In genomic region chr14:30214014-30214413, GRCh38 we compare ENCODE assay signal across 15 cellular contexts.
DNase-seq lines count a peak whose midpoint lies in the region; ATAC-seq and TF ChIP-seq lines count a peak whose summit lies in the region.
"Had no signal": no experiment of that assay in that cellular context is flagged by ENCODE, and none has a peak within 500 bp of the region (broad histone marks: within the 10 kb centered on the region; RNA-seq: fewer than 3 reads in every experiment).

No MANE protein-coding gene starts in this region.

- intact Hi-C loops in Right ventricle myocardium inferior (cut with DNase I), result loop anchor here (2.0 to 5.0 kb wide), 2 partner anchors 663 to 1462 kb away; no protein-coding TSS in a partner anchor

- peak; percentile 45 for DNase-seq in ELR (ENCODE audit: low read depth)
- peak; percentile 65 for DNase-seq in NCI-H69 (lab: John Stamatoyannopoulos, UW)
- DNase-seq in choroid plexus epithelial cell (ENCODE audit: low read depth), result peak; percentile 57
- DNase-seq in omental fat pad (ENCODE audit: low spot score), result no peak
- no peak for DNase-seq in NCI-H774 (lab: John Stamatoyannopoulos, UW)
- DNase-seq in effector CD8-positive, alpha-beta T cell (lab: John Stamatoyannopoulos, UW), result no peak
- DNase-seq in Right ventricle myocardium inferior (ENCODE audit: missing footprints), result no peak
- DNase-seq: activated CD4-positive, alpha-beta memory T cell treated with anti-CD3 and anti-CD28 coated beads, Interleukin-2, amount 10 ng/mL, durations not matched to agents 7 days and 5 days; activated gamma-delta T cell; heart left ventricle; left ventricle myocardium inferior; T1000 had no signal

- TF ChIP-seq CTCF in choroid plexus epithelial cell (conservative IDR thresholded peaks at IDR 0.05; ENCODE audit: low read depth, low read length) (no peak), omental fat pad (IDR thresholded peaks at IDR 0.05) (no peak)

- ATAC-seq in omental fat pad (ENCODE audit: low FRiP score) (peak; percentile 70), esophagus mucosa (no peak), Right ventricle myocardium inferior (no peak)
- ATAC-seq: natural killer cell treated with Interleukin-12 subunit alpha and Interleukin-12 subunit beta and Interleukin-15 and Interleukin-18, amount 100 ng/mL, for 72 hours had no signal

- H3K4me3 ChIP-seq in choroid plexus epithelial cell (ENCODE audit: low read depth, low read length), result peak overlapping the region; percentile 33
- H3K4me3 ChIP-seq: adrenal gland, heart left ventricle, left ventricle myocardium inferior had no signal

Comparison
In these comparisons a context has a peak if more than half of its experiments do, and no peak if none do; other contexts are left out.
1. DNase-seq: peak in ELR (single experiment), NCI-H69 (single experiment) and choroid plexus epithelial cell (single experiment); none in omental fat pad (single experiment), NCI-H774 (single experiment), effector CD8-positive, alpha-beta T cell (single experiment) and Right ventricle myocardium inferior (single experiment).